ENCODE assay signal across 1 cellular context in the genomic region with DNA sequence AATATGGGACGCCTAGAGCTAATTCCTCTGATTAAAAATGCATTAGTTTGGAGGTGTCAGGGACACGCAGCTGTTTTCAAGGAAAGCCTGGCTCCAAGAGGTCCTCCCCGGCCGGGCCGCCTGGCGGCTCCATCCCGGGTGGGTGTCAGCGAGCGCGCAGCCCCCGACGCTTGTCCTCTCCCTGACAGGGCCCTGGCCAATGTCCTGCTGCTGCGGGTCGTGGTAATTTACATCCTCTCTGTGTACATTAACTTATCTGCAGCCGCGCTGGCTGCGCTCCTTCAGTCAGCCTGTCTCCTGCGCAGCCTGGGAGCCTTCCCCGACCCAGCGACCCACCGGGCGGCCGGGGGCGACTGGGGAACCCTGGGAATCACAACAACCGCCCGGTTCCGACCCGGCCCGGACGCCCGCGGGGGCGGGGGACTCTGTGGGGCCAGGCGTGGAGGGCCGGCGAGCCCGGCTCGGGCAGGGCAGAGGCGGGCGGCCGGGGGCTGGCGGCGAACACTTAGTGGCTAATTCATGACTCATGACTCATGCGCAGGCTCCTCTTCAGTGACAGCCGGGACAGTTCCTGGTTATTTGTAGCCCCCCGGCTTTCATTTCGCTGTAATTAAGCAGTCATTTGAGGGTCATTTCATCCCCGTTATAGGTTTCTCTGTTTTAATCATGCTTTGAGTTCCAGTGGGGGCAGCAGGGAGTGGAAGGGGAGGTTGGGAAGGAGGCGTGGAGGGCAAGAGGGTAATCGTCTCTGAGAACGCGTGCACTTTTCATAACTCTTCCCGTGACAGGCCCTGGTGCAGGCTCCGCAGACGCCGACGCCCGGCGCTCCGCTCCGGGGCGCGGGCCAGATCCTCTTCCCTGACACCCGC.
TF ChIP-seq lines count a peak whose summit lies in the region.

No MANE protein-coding gene starts in this region.

TF ChIP-seq in K562, 482 proteins besides CTCF, POLR2A, EP300 and RAD21 (continued from another document and continues in another):
- TF ChIP-seq, protein P1, sequence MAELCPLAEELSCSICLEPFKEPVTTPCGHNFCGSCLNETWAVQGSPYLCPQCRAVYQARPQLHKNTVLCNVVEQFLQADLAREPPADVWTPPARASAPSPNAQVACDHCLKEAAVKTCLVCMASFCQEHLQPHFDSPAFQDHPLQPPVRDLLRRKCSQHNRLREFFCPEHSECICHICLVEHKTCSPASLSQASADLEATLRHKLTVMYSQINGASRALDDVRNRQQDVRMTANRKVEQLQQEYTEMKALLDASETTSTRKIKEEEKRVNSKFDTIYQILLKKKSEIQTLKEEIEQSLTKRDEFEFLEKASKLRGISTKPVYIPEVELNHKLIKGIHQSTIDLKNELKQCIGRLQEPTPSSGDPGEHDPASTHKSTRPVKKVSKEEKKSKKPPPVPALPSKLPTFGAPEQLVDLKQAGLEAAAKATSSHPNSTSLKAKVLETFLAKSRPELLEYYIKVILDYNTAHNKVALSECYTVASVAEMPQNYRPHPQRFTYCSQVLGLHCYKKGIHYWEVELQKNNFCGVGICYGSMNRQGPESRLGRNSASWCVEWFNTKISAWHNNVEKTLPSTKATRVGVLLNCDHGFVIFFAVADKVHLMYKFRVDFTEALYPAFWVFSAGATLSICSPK (IDR thresholded peaks at IDR 0.05; ENCODE audit: borderline replicate concordance): no peak
- no peak for TF ChIP-seq MTA2 (IDR thresholded peaks at IDR 0.05; ENCODE audit: low read depth)
- no peak for TF ChIP-seq ZNF584 (CRISPR knock-in tag; IDR thresholded peaks at IDR 0.05; ENCODE audit: low read depth)
- TF ChIP-seq, protein P2, sequence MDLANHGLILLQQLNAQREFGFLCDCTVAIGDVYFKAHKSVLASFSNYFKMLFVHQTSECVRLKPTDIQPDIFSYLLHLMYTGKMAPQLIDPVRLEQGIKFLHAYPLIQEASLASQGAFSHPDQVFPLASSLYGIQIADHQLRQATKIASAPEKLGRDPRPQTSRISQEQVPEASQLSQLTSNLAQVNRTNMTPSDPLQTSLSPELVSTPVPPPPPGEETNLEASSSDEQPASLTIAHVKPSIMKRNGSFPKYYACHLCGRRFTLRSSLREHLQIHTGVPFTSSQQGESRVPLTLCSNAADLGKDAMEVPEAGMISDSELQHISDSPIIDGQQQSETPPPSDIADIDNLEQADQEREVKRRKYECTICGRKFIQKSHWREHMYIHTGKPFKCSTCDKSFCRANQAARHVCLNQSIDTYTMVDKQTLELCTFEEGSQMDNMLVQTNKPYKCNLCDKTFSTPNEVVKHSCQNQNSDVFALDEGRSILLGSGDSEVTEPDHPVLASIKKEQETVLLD (IDR thresholded peaks at IDR 0.05): no peak; the same call in 1 of the 2 replicates
- TF ChIP-seq, protein P3, sequence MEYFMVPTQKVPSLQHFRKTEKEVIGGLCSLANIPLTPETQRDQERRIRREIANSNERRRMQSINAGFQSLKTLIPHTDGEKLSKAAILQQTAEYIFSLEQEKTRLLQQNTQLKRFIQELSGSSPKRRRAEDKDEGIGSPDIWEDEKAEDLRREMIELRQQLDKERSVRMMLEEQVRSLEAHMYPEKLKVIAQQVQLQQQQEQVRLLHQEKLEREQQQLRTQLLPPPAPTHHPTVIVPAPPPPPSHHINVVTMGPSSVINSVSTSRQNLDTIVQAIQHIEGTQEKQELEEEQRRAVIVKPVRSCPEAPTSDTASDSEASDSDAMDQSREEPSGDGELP (CRISPR knock-in tag; IDR thresholded peaks at IDR 0.05; ENCODE audit: borderline replicate concordance): peak; percentile 38; the same call in 1 of the 2 replicates
- no peak for TF ChIP-seq U2AF2 (optimal IDR thresholded peaks at IDR 0.05; ENCODE audit: low read depth, low read length)
- TF ChIP-seq, protein P4, sequence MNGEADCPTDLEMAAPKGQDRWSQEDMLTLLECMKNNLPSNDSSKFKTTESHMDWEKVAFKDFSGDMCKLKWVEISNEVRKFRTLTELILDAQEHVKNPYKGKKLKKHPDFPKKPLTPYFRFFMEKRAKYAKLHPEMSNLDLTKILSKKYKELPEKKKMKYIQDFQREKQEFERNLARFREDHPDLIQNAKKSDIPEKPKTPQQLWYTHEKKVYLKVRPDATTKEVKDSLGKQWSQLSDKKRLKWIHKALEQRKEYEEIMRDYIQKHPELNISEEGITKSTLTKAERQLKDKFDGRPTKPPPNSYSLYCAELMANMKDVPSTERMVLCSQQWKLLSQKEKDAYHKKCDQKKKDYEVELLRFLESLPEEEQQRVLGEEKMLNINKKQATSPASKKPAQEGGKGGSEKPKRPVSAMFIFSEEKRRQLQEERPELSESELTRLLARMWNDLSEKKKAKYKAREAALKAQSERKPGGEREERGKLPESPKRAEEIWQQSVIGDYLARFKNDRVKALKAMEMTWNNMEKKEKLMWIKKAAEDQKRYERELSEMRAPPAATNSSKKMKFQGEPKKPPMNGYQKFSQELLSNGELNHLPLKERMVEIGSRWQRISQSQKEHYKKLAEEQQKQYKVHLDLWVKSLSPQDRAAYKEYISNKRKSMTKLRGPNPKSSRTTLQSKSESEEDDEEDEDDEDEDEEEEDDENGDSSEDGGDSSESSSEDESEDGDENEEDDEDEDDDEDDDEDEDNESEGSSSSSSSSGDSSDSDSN (IDR thresholded peaks at IDR 0.05; ENCODE audit: borderline replicate concordance in 1 of 2, low read depth in 2 of 2, low read length in 2 of 2): peak; percentile 87 to 97; a peak in 3 of 4 replicates
- TF ChIP-seq ZNF644 (tag; IDR thresholded peaks at IDR 0.05; ENCODE audit: low read depth): no peak
- TF ChIP-seq RFX7 (CRISPR knock-in tag; IDR thresholded peaks at IDR 0.05): no peak
- peak; percentile 42 for TF ChIP-seq NEUROD1 (IDR thresholded peaks at IDR 0.05; ENCODE audit: borderline replicate concordance, low read depth, low read length, partially characterized antibody)
- no peak for TF ChIP-seq NCOR1 (IDR thresholded peaks at IDR 0.05)
- TF ChIP-seq FOXK1 (CRISPR knock-in tag; IDR thresholded peaks at IDR 0.05; ENCODE audit: borderline replicate concordance): no peak
- TF ChIP-seq, protein P5, sequence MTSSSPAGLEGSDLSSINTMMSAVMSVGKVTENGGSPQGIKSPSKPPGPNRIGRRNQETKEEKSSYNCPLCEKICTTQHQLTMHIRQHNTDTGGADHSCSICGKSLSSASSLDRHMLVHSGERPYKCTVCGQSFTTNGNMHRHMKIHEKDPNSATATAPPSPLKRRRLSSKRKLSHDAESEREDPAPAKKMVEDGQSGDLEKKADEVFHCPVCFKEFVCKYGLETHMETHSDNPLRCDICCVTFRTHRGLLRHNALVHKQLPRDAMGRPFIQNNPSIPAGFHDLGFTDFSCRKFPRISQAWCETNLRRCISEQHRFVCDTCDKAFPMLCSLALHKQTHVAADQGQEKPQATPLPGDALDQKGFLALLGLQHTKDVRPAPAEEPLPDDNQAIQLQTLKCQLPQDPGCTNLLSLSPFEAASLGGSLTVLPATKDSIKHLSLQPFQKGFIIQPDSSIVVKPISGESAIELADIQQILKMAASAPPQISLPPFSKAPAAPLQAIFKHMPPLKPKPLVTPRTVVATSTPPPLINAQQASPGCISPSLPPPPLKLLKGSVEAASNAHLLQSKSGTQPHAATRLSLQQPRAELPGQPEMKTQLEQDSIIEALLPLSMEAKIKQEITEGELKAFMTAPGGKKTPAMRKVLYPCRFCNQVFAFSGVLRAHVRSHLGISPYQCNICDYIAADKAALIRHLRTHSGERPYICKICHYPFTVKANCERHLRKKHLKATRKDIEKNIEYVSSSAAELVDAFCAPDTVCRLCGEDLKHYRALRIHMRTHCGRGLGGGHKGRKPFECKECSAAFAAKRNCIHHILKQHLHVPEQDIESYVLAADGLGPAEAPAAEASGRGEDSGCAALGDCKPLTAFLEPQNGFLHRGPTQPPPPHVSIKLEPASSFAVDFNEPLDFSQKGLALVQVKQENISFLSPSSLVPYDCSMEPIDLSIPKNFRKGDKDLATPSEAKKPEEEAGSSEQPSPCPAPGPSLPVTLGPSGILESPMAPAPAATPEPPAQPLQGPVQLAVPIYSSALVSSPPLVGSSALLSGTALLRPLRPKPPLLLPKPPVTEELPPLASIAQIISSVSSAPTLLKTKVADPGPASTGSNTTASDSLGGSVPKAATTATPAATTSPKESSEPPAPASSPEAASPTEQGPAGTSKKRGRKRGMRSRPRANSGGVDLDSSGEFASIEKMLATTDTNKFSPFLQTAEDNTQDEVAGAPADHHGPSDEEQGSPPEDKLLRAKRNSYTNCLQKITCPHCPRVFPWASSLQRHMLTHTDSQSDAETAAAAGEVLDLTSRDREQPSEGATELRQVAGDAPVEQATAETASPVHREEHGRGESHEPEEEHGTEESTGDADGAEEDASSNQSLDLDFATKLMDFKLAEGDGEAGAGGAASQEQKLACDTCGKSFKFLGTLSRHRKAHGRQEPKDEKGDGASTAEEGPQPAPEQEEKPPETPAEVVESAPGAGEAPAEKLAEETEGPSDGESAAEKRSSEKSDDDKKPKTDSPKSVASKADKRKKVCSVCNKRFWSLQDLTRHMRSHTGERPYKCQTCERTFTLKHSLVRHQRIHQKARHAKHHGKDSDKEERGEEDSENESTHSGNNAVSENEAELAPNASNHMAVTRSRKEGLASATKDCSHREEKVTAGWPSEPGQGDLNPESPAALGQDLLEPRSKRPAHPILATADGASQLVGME (CRISPR knock-in tag; IDR thresholded peaks at IDR 0.05): peak; percentile 40; the same call in 1 of the 2 replicates
- no peak for TF ChIP-seq ZFP1 (CRISPR knock-in tag; IDR thresholded peaks at IDR 0.05)
- 0 out of 3 replicates have a peak, but pooled peaks of 1 of the 2 experiments have one; percentile 31 for TF ChIP-seq CBX3 (IDR thresholded peaks at IDR 0.05; ENCODE audit: borderline replicate concordance in 1 of 2, low read length in 2 of 2)
- TF ChIP-seq LARP7 (IDR thresholded peaks at IDR 0.05): no peak
- TF ChIP-seq, protein P6, sequence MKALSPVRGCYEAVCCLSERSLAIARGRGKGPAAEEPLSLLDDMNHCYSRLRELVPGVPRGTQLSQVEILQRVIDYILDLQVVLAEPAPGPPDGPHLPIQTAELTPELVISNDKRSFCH (CRISPR knock-in tag; IDR thresholded peaks at IDR 0.05): no peak
- TF ChIP-seq, protein P6 (tag; IDR thresholded peaks at IDR 0.05): no peak
- peak; percentile 18; the same call in 1 of the 2 replicates for TF ChIP-seq HDAC2 (IDR thresholded peaks at IDR 0.05)
- no peak for TF ChIP-seq EWSR1 (IDR thresholded peaks at IDR 0.05; ENCODE audit: borderline replicate concordance, low read depth, partially characterized antibody)
- 0 out of 2 replicates have a peak, but pooled peaks have one; percentile 19 for TF ChIP-seq KLF1 (tag; IDR thresholded peaks at IDR 0.05)
- TF ChIP-seq NFIX (CRISPR knock-in tag; IDR thresholded peaks at IDR 0.05; ENCODE audit: low read depth): no peak
- TF ChIP-seq, protein P7, sequence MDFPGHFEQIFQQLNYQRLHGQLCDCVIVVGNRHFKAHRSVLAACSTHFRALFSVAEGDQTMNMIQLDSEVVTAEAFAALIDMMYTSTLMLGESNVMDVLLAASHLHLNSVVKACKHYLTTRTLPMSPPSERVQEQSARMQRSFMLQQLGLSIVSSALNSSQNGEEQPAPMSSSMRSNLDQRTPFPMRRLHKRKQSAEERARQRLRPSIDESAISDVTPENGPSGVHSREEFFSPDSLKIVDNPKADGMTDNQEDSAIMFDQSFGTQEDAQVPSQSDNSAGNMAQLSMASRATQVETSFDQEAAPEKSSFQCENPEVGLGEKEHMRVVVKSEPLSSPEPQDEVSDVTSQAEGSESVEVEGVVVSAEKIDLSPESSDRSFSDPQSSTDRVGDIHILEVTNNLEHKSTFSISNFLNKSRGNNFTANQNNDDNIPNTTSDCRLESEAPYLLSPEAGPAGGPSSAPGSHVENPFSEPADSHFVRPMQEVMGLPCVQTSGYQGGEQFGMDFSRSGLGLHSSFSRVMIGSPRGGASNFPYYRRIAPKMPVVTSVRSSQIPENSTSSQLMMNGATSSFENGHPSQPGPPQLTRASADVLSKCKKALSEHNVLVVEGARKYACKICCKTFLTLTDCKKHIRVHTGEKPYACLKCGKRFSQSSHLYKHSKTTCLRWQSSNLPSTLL (IDR thresholded peaks at IDR 0.05): no peak
- no peak for TF ChIP-seq ZNF184 (CRISPR knock-in tag; IDR thresholded peaks at IDR 0.05)
- TF ChIP-seq TCF7L2 (IDR thresholded peaks at IDR 0.05; ENCODE audit: low read depth, low read length): no peak
- TF ChIP-seq, protein P8, sequence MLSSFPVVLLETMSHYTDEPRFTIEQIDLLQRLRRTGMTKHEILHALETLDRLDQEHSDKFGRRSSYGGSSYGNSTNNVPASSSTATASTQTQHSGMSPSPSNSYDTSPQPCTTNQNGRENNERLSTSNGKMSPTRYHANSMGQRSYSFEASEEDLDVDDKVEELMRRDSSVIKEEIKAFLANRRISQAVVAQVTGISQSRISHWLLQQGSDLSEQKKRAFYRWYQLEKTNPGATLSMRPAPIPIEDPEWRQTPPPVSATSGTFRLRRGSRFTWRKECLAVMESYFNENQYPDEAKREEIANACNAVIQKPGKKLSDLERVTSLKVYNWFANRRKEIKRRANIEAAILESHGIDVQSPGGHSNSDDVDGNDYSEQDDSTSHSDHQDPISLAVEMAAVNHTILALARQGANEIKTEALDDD (IDR thresholded peaks at IDR 0.05): no peak
- TF ChIP-seq HDAC6 (IDR thresholded peaks at IDR 0.05; ENCODE audit: low read depth, low read length): no peak
- peak; percentile 37 to 61; a peak in 2 of 4 replicates for TF ChIP-seq FOXK2 (conservative IDR thresholded peaks at IDR 0.05 in 1 of 2, IDR thresholded peaks at IDR 0.05 in 1 of 2; ENCODE audit: low read depth in 2 of 2)
- TF ChIP-seq SIN3A (IDR thresholded peaks at IDR 0.05; ENCODE audit: borderline replicate concordance in 2 of 2, control insufficient read depth in 1 of 2, low read depth in 2 of 2, low read length in 2 of 2): peak in 1 of 2 experiments; percentile 64; a peak in 1 of 4 replicates
- no peak for TF ChIP-seq JUNB (CRISPR knock-in tag; conservative IDR thresholded peaks at IDR 0.05)
- TF ChIP-seq, protein P9, sequence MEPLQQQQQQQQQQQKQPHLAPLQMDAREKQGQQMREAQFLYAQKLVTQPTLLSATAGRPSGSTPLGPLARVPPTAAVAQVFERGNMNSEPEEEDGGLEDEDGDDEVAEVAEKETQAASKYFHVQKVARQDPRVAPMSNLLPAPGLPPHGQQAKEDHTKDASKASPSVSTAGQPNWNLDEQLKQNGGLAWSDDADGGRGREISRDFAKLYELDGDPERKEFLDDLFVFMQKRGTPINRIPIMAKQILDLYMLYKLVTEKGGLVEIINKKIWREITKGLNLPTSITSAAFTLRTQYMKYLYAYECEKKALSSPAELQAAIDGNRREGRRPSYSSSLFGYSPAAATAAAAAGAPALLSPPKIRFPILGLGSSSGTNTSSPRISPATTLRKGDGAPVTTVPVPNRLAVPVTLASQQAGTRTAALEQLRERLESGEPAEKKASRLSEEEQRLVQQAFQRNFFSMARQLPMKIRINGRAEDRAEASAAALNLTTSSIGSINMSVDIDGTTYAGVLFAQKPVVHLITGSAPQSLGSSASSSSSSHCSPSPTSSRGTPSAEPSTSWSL (CRISPR knock-in tag; IDR thresholded peaks at IDR 0.05; ENCODE audit: borderline replicate concordance): no peak
- TF ChIP-seq, protein P10, sequence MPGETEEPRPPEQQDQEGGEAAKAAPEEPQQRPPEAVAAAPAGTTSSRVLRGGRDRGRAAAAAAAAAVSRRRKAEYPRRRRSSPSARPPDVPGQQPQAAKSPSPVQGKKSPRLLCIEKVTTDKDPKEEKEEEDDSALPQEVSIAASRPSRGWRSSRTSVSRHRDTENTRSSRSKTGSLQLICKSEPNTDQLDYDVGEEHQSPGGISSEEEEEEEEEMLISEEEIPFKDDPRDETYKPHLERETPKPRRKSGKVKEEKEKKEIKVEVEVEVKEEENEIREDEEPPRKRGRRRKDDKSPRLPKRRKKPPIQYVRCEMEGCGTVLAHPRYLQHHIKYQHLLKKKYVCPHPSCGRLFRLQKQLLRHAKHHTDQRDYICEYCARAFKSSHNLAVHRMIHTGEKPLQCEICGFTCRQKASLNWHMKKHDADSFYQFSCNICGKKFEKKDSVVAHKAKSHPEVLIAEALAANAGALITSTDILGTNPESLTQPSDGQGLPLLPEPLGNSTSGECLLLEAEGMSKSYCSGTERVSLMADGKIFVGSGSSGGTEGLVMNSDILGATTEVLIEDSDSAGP (CRISPR knock-in tag; IDR thresholded peaks at IDR 0.05): no peak
